Comparison of ENCODE assay signal across 13 cellular contexts in the genomic region with DNA sequence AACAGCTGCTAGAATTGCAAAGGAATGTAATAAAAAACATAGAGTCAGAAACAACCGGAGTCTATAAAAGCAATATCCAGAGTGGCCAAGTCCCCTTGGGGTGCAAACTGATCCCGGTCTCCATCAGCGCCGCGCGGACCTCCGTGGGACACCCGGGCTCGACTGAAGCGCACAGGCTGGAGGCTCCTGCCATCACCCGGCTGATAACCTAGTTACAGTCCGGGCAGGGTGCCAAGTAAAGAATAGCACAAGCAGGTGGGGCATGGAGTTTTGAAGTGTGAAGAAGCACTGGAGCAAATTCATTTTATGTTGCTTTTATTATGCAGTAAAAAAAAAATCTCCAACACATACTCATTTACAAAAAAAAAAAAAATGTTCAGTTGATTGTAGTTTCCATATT.
A peak's percentile ranks its signal among the peaks of the same experiment; 100 is the strongest.
DNase-seq lines count a peak whose midpoint lies in the region; ATAC-seq and TF ChIP-seq lines count a peak whose summit lies in the region.
"Had no signal": no experiment of that assay in that cellular context is flagged by ENCODE, and none has a peak within 500 bp of the region (broad histone marks: within the 10 kb centered on the region; RNA-seq: fewer than 3 reads in every experiment).

No MANE protein-coding gene starts in this region.

- DNase-seq in G401 (ENCODE audit: low spot score) (peak; percentile 86), NCI-H2196 (lab: John Stamatoyannopoulos, UW; ENCODE audit: unreplicated experiment) (peak; percentile 78), astrocyte of the hippocampus (ENCODE audit: low read depth, low spot score) (peak; percentile 9), osteocyte (ENCODE audit: extremely low spot score, unreplicated experiment) (no peak), HK-2 (ENCODE audit: unreplicated experiment) (no peak)
- no peak for DNase-seq in stimulated activated effector memory CD8-positive, alpha-beta T cell treated with anti-CD3 and anti-CD28 coated beads, Interleukin-12 subunit alpha, Interleukin-12 subunit beta, amount 100 ng/mL, for 72 hours (ENCODE audit: low spot score in 2 of 2)
- no peak for DNase-seq in activated CD8-positive, alpha-beta memory T cell treated with anti-CD3 and anti-CD28 coated beads, Interleukin-2, amount 10 ng/mL, durations not matched to agents 7 days and 5 days
- DNase-seq: activated T-cell treated with anti-CD3 and anti-CD28 coated beads, Interleukin-2, amount 50 U/mL, for 24 hours; DND-41; glutamatergic neuron; KG1; T-cell had no signal

- H3K27ac Mint-ChIP-seq in osteocyte (ENCODE audit: unreplicated experiment): peak overlapping the region; percentile 15
- H3K27ac Mint-ChIP-seq in stimulated activated effector memory CD8-positive, alpha-beta T cell treated with anti-CD3 and anti-CD28 coated beads, Interleukin-12 subunit alpha, Interleukin-12 subunit beta, amount 100 ng/mL, for 72 hours: no peak overlapping the region
- H3K27ac Mint-ChIP-seq in activated CD8-positive, alpha-beta memory T cell treated with anti-CD3 and anti-CD28 coated beads, Interleukin-2, amount 10 ng/mL, durations not matched to agents 7 days and 5 days: no peak overlapping the region
- H3K27ac Mint-ChIP-seq: activated T-cell treated with anti-CD3 and anti-CD28 coated beads, Interleukin-2, amount 50 U/mL, for 24 hours; T-cell had no signal

- no peaks in the 10 kb centered on the region for H3K36me3 Mint-ChIP-seq in osteocyte (ENCODE audit: unreplicated experiment)
- no peaks in the 10 kb centered on the region for H3K36me3 Mint-ChIP-seq in stimulated activated effector memory CD8-positive, alpha-beta T cell treated with anti-CD3 and anti-CD28 coated beads, Interleukin-12 subunit alpha, Interleukin-12 subunit beta, amount 100 ng/mL, for 72 hours
- no peaks in the 10 kb centered on the region for H3K36me3 Mint-ChIP-seq in activated CD8-positive, alpha-beta memory T cell treated with anti-CD3 and anti-CD28 coated beads, Interleukin-2, amount 10 ng/mL, durations not matched to agents 7 days and 5 days
- H3K36me3 Mint-ChIP-seq: T-cell had no signal

- CTCF ChIA-PET in activated CD8-positive, alpha-beta memory T cell treated with anti-CD3 and anti-CD28 coated beads, Interleukin-2, amount 10 ng/mL, durations not matched to agents 7 days and 5 days (lab: Charles Lee): interaction anchor here (1.2 to 3.6 kb wide), 3 partner anchors 183 to 242 kb away, joined by 4 to 29 read pairs (median 5); no protein-coding TSS in a partner anchor

- H3K4me1 Mint-ChIP-seq in osteocyte (ENCODE audit: unreplicated experiment): peaks cover 21% of the 10 kb centered on the region
- H3K4me1 Mint-ChIP-seq in stimulated activated effector memory CD8-positive, alpha-beta T cell treated with anti-CD3 and anti-CD28 coated beads, Interleukin-12 subunit alpha, Interleukin-12 subunit beta, amount 100 ng/mL, for 72 hours: no peaks in the 10 kb centered on the region
- peaks cover 6% of the 10 kb centered on the region for H3K4me1 Mint-ChIP-seq in activated CD8-positive, alpha-beta memory T cell treated with anti-CD3 and anti-CD28 coated beads, Interleukin-2, amount 10 ng/mL, durations not matched to agents 7 days and 5 days

- no peak for ATAC-seq in GM18517 (IDR thresholded peaks at IDR 0.05; ENCODE audit: unreplicated experiment)
- no peak for ATAC-seq in stimulated activated effector memory CD8-positive, alpha-beta T cell treated with anti-CD3 and anti-CD28 coated beads, Interleukin-12 subunit alpha, Interleukin-12 subunit beta, amount 100 ng/mL, for 72 hours
- ATAC-seq in activated CD8-positive, alpha-beta memory T cell treated with anti-CD3 and anti-CD28 coated beads, Interleukin-2, amount 10 ng/mL, durations not matched to agents 7 days and 5 days: no peak
- ATAC-seq: T-cell had no signal

- no peaks in the 10 kb centered on the region for H3K27me3 Mint-ChIP-seq in osteocyte (ENCODE audit: unreplicated experiment)
- H3K27me3 Mint-ChIP-seq in activated CD8-positive, alpha-beta memory T cell treated with anti-CD3 and anti-CD28 coated beads, Interleukin-2, amount 10 ng/mL, durations not matched to agents 7 days and 5 days: peaks cover 17% of the 10 kb centered on the region

- H3K9me3 Mint-ChIP-seq in osteocyte (ENCODE audit: unreplicated experiment): no peaks in the 10 kb centered on the region
- no peaks in the 10 kb centered on the region for H3K9me3 Mint-ChIP-seq in stimulated activated effector memory CD8-positive, alpha-beta T cell treated with anti-CD3 and anti-CD28 coated beads, Interleukin-12 subunit alpha, Interleukin-12 subunit beta, amount 100 ng/mL, for 72 hours
- H3K9me3 Mint-ChIP-seq in activated CD8-positive, alpha-beta memory T cell treated with anti-CD3 and anti-CD28 coated beads, Interleukin-2, amount 10 ng/mL, durations not matched to agents 7 days and 5 days (ENCODE audit: low read depth): no peaks in the 10 kb centered on the region
- H3K9me3 Mint-ChIP-seq: activated T-cell treated with anti-CD3 and anti-CD28 coated beads, Interleukin-2, amount 50 U/mL, for 24 hours; T-cell had no signal

- no peak for TF ChIP-seq CTCF in osteocyte (IDR thresholded peaks at IDR 0.05)

- no peak overlapping the region for H3K4me3 Mint-ChIP-seq in osteocyte (ENCODE audit: unreplicated experiment)
- no peak overlapping the region for H3K4me3 Mint-ChIP-seq in stimulated activated effector memory CD8-positive, alpha-beta T cell treated with anti-CD3 and anti-CD28 coated beads, Interleukin-12 subunit alpha, Interleukin-12 subunit beta, amount 100 ng/mL, for 72 hours
- no peak overlapping the region for H3K4me3 Mint-ChIP-seq in activated CD8-positive, alpha-beta memory T cell treated with anti-CD3 and anti-CD28 coated beads, Interleukin-2, amount 10 ng/mL, durations not matched to agents 7 days and 5 days
- H3K4me3 Mint-ChIP-seq: activated T-cell treated with anti-CD3 and anti-CD28 coated beads, Interleukin-2, amount 50 U/mL, for 24 hours; T-cell had no signal

- in situ Hi-C loops in G401 (cut with HindIII; ENCODE audit: low sequenced_read_pairs): no loop called here

Comparison
In these comparisons a context has a peak if more than half of its experiments do, and no peak if none do; other contexts are left out.
1. DNase-seq: peak in G401 (single experiment), NCI-H2196 (single experiment) and astrocyte of the hippocampus (single experiment); none in osteocyte (single experiment), HK-2 (single experiment), stimulated activated effector memory CD8-positive, alpha-beta T cell treated with anti-CD3 and anti-CD28 coated beads, Interleukin-12 subunit alpha, Interleukin-12 subunit beta, amount 100 ng/mL, for 72 hours (0 of 2) and activated CD8-positive, alpha-beta memory T cell treated with anti-CD3 and anti-CD28 coated beads, Interleukin-2, amount 10 ng/mL, durations not matched to agents 7 days and 5 days (single experiment).